ENCODE assay signal across 1 cellular context in genomic region chr1:180837025-180837424, GRCh38.
TF ChIP-seq lines count a peak whose summit lies in the region.

No MANE protein-coding gene starts in this region.

TF ChIP-seq in H1, 55 proteins besides CTCF, POLR2A, EP300 and RAD21 (continued from another document):
- TF ChIP-seq CTBP2 (IDR thresholded peaks at IDR 0.05; ENCODE audit: borderline replicate concordance, insufficient read depth, insufficient read length, low read length), result no peak
- TF ChIP-seq RXRA (IDR thresholded peaks at IDR 0.05; ENCODE audit: insufficient read depth, low read depth, low read length), result no peak
- TF ChIP-seq E2F6 (IDR thresholded peaks at IDR 0.05), result no peak
- TF ChIP-seq KDM1A (IDR thresholded peaks at IDR 0.05; ENCODE audit: borderline replicate concordance, low read length), result no peak
